14 cellular contexts compared by ENCODE assay signal in genomic region chr4:53987761-53988171, GRCh38.
DNase-seq lines count a peak whose midpoint lies in the region; ATAC-seq and TF ChIP-seq lines count a peak whose summit lies in the region.
"Had no signal": no experiment of that assay in that cellular context is flagged by ENCODE, and none has a peak within 500 bp of the region (broad histone marks: within the 10 kb centered on the region; RNA-seq: fewer than 3 reads in every experiment).

No MANE protein-coding gene starts in this region.

- no peaks in the 10 kb centered on the region for H3K9me2 ChIP-seq in PC-3 (replicated peaks; ENCODE audit: low read length)

- no peak overlapping the region for H3K4me3 ChIP-seq in PC-3 (ENCODE audit: low read length)
- H3K4me3 ChIP-seq: lung, transverse colon had no signal

- no peak overlapping the region for H3K27ac ChIP-seq in PC-3 (ENCODE audit: low read length)
- H3K27ac ChIP-seq: transverse colon had no signal

- TF ChIP-seq CTCF in PC-3 (conservative IDR thresholded peaks at IDR 0.05; ENCODE audit: low read depth, low read length) = no peak

- H3K36me3 ChIP-seq in PC-3 (ENCODE audit: low read depth, low read length) = no peaks in the 10 kb centered on the region
- H3K36me3 ChIP-seq: transverse colon had no signal

- ATAC-seq in PC-3 (peak; percentile 94), esophagus mucosa (peak; percentile 95)

- peak; percentile 73 for DNase-seq in EH (ENCODE audit: low read depth)
- peak; percentile 70 for DNase-seq in PC-3
- peak; percentile 47 for DNase-seq in myocyte (ENCODE audit: low read depth)
- no peak for DNase-seq in epidermal melanocyte (ENCODE audit: insufficient read length, low spot score)
- DNase-seq in retina = no peak
- no peak for DNase-seq in activated CD4-positive, alpha-beta T cell treated with anti-CD3 and anti-CD28 coated beads, Interleukin-2, amount 50 U/mL, for 4 hours
- DNase-seq in SHP77 treated with DMSO at 0.1 percent for 48 hours (lab: John Stamatoyannopoulos, UW) = no peak
- DNase-seq: central memory CD4-positive, alpha-beta T cell; NCI-H2081 treated with DMSO at 0.1 percent for 48 hours; posterior cingulate gyrus; T1000; transverse colon had no signal

- H3K9ac ChIP-seq in PC-3 (ENCODE audit: low read length) = no peak overlapping the region

- no peaks in the 10 kb centered on the region for H4K20me1 ChIP-seq in PC-3 (ENCODE audit: low read length)

- no peaks in the 10 kb centered on the region for H3K9me3 ChIP-seq in PC-3 (ENCODE audit: low read length)
- H3K9me3 ChIP-seq: transverse colon had no signal

- POLR2A ChIA-PET in PC-3 (lab: Charles Lee; ENCODE audit: unreplicated experiment) = no interaction called here

- H3K4me1 ChIP-seq in PC-3 (ENCODE audit: insufficient read depth, low read length) = peaks cover 4% of the 10 kb centered on the region; the same call in 1 of the 2 replicates
- H3K4me1 ChIP-seq: transverse colon had no signal

- no peaks in the 10 kb centered on the region for H3F3A ChIP-seq in PC-3 (ENCODE audit: low read length, unreplicated experiment)

- H2AFZ ChIP-seq in PC-3 (ENCODE audit: low read length) = no peak overlapping the region

- no peaks in the 10 kb centered on the region for H3K27me3 ChIP-seq in PC-3 (ENCODE audit: low read length)
- H3K27me3 ChIP-seq: transverse colon had no signal

- no peak overlapping the region for H3K4me2 ChIP-seq in PC-3 (ENCODE audit: low read length)

- intact Hi-C loops in PC-3 (cut with micrococcal nuclease) = loop anchor here (5.0 kb wide), 1 partner anchor 55 kb away; no protein-coding TSS in a partner anchor

- H3K79me2 ChIP-seq in PC-3 (ENCODE audit: low read length) = no peaks in the 10 kb centered on the region

- no TSS peak for BruUV-seq in PC-3 (replicated peaks; lab: Mats Ljungman, UMichigan)

- CTCF ChIA-PET in PC-3 (lab: Charles Lee) = no interaction called here

Comparison
In these comparisons a context has a peak if more than half of its experiments do, and no peak if none do; other contexts are left out.
1. DNase-seq: peak in EH (single experiment), PC-3 (single experiment) and myocyte (single experiment); none in epidermal melanocyte (single experiment), retina (single experiment), activated CD4-positive, alpha-beta T cell treated with anti-CD3 and anti-CD28 coated beads, Interleukin-2, amount 50 U/mL, for 4 hours (0 of 2) and SHP77 treated with DMSO at 0.1 percent for 48 hours (single experiment).